Comparison of ENCODE assay signal across 20 cellular contexts in genomic region chr15:94294556-94294955, GRCh38.
DNase-seq lines count a peak whose midpoint lies in the region; ATAC-seq and TF ChIP-seq lines count a peak whose summit lies in the region.
"Had no signal": no experiment of that assay in that cellular context is flagged by ENCODE, and none has a peak within 500 bp of the region (broad histone marks: within the 10 kb centered on the region; RNA-seq: fewer than 3 reads in every experiment).

No MANE protein-coding gene starts in this region.

- TF ChIP-seq CTCF in HL-60 (IDR thresholded peaks at IDR 0.05; ENCODE audit: insufficient read depth, low read length) (no peak), body of pancreas (IDR thresholded peaks at IDR 0.05) (no peak), neutrophil (IDR thresholded peaks at IDR 0.05) (no peak)

- peaks cover 0 to 18% (median 0%) of the 10 kb centered on the region in 11 experiments; a peak in 4 of 22 replicates for H3K27me3 ChIP-seq in BLaER1 treated with 17β-estradiol and CSF1 and Interleukin-3, amounts not matched to agents 10 nM and 100 nM
- no peaks in the 10 kb centered on the region for H3K27me3 ChIP-seq in HL-60 (ENCODE audit: insufficient read depth, poor library complexity, severe bottlenecking)
- H3K27me3 ChIP-seq in body of pancreas: no peaks in the 10 kb centered on the region
- no peaks in the 10 kb centered on the region for H3K27me3 ChIP-seq in neutrophil
- H3K27me3 ChIP-seq: cardiac muscle cell, sigmoid colon had no signal

- WGBS in body of pancreas, 2 donors: 83 to 93% methylated on average over 1 of the region's 1 CpG

- H3K4me3 ChIP-seq in BLaER1 treated with 17β-estradiol and CSF1 and Interleukin-3, amounts not matched to agents 10 nM and 100 nM: no peak overlapping the region
- H3K4me3 ChIP-seq in HL-60 (replicated peaks; ENCODE audit: insufficient read depth, low read length) (no peak overlapping the region), body of pancreas (no peak overlapping the region), neutrophil (ENCODE audit: low read depth in 1 of 2, low read length in 1 of 2) (peak overlapping the region in 1 of 2 experiments; percentile 9)
- H3K4me3 ChIP-seq: cardiac muscle cell, heart left ventricle, sigmoid colon had no signal

- no peaks in the 10 kb centered on the region for H4K20me1 ChIP-seq in BLaER1 treated with 17β-estradiol and CSF1 and Interleukin-3, amounts not matched to agents 10 nM and 100 nM

- H3K4me2 ChIP-seq in BLaER1 treated with 17β-estradiol and CSF1 and Interleukin-3, amounts not matched to agents 10 nM and 100 nM: peak overlapping the region in 7 of 11 experiments; percentile 52 to 68 (median 57); a peak in 10 of 22 replicates

- H3K36me3 ChIP-seq in BLaER1 treated with 17β-estradiol and CSF1 and Interleukin-3, amounts not matched to agents 10 nM and 100 nM: no peaks in the 10 kb centered on the region; a peak in 2 of 22 replicates
- H3K36me3 ChIP-seq in body of pancreas (replicated peaks in 1 of 2; ENCODE audit: insufficient read depth in 1 of 2, low read depth in 2 of 2) (no peaks in the 10 kb centered on the region), neutrophil (peaks cover 9% of the 10 kb centered on the region)
- H3K36me3 ChIP-seq: cardiac muscle cell, heart left ventricle, sigmoid colon had no signal

- ATAC-seq in body of pancreas (peak; percentile 30), HG02870 (IDR thresholded peaks at IDR 0.05; ENCODE audit: unreplicated experiment) (no peak)
- ATAC-seq: heart left ventricle; naive thymus-derived CD8-positive, alpha-beta T cell; stimulated activated memory B cell treated with anti-CD40 and anti-IgM and Interleukin-4, amounts not matched to agents 10 μg/mL and 1 μg/mL and 100 μg/mL, for 72 hours had no signal

- no peak overlapping the region for H3K27ac ChIP-seq in BLaER1 treated with 17β-estradiol and CSF1 and Interleukin-3, amounts not matched to agents 10 nM and 100 nM
- H3K27ac ChIP-seq in HL-60 (replicated peaks) (0 out of 2 replicates have a peak overlapping the region, but pooled peaks have one; percentile 0), body of pancreas (peak overlapping the region in 1 of 4 donors; percentile 32), neutrophil (peak overlapping the region; percentile 61)
- H3K27ac ChIP-seq: cardiac muscle cell, heart left ventricle, sigmoid colon had no signal

- DNase-seq in HL-60 (ENCODE audit: low read depth in 1 of 2, low spot score in 1 of 2) (no peak), body of pancreas (no peak), SHP77 treated with DMSO at 0.1 percent for 48 hours (lab: John Stamatoyannopoulos, UW) (no peak)
- no peak for DNase-seq in stimulated activated CD4-positive, alpha-beta T cell treated with anti-CD3 and anti-CD28 coated beads, Interleukin-4, amount 100 ng/mL, for 4 hours
- DNase-seq: activated T-cell treated with anti-CD3 and anti-CD28 coated beads for 4 hours; dermis blood vessel endothelial cell; DMS79 treated with DMSO at 0.1 percent for 48 hours; heart left ventricle; KBM-7; left cardiac atrium; naive thymus-derived CD8-positive, alpha-beta T cell; NCI-H1694 treated with DMSO at 0.1 percent for 48 hours; NCI-H774; SHP77; sigmoid colon had no signal

- TF ChIP-seq POLR2A in body of pancreas (IDR thresholded peaks at IDR 0.05): no peak

- H3K9ac ChIP-seq in BLaER1 treated with 17β-estradiol and CSF1 and Interleukin-3, amounts not matched to agents 10 nM and 100 nM: no peak overlapping the region

- intact Hi-C loops in body of pancreas (cut with DNase I): no loop called here

- H3K4me1 ChIP-seq in BLaER1 treated with 17β-estradiol and CSF1 and Interleukin-3, amounts not matched to agents 10 nM and 100 nM: peaks cover 20 to 47% (median 34%) of the 10 kb centered on the region in 10 experiments
- H3K4me1 ChIP-seq in body of pancreas (peaks cover 11% of the 10 kb centered on the region), neutrophil (ENCODE audit: control insufficient read depth in 1 of 2, insufficient read depth in 1 of 2, low read depth in 1 of 2, low read length in 1 of 2) (peaks cover 81 to 84% of the 10 kb centered on the region in 2 experiments)

- peaks cover 0 to 28% (median 19%) of the 10 kb centered on the region in 11 experiments; a peak in 20 of 22 replicates for H3K9me3 ChIP-seq in BLaER1 treated with 17β-estradiol and CSF1 and Interleukin-3, amounts not matched to agents 10 nM and 100 nM (replicated peaks in 1 of 11)
- H3K9me3 ChIP-seq in body of pancreas (no peaks in the 10 kb centered on the region), neutrophil (no peaks in the 10 kb centered on the region)
- H3K9me3 ChIP-seq: sigmoid colon had no signal

Comparison
In these comparisons a context has a peak if more than half of its experiments do, and no peak if none do; other contexts are left out.
1. H3K27ac ChIP-seq: peak in HL-60 (single experiment) and neutrophil (single experiment); none in BLaER1 treated with 17β-estradiol and CSF1 and Interleukin-3, amounts not matched to agents 10 nM and 100 nM (0 of 11).